8 cellular contexts compared by ENCODE assay signal in genomic region chr7:75866497-75867389, GRCh38. TPM values are rescaled to one million over a fixed set of nuclear protein-coding genes. Genes with fewer than 3 reads are reported as not detected.
DNase-seq lines count a peak whose midpoint lies in the region; ATAC-seq and TF ChIP-seq lines count a peak whose summit lies in the region.

No MANE protein-coding gene starts in this region.

- no peak overlapping the region for H3K4me2 ChIP-seq in parathyroid adenoma (ENCODE audit: low read length)

- no peaks in the 10 kb centered on the region for H3K36me3 Mint-ChIP-seq in activated naive CD8-positive, alpha-beta T cell treated with anti-CD3 and anti-CD28 coated beads for 36 hours
- no peaks in the 10 kb centered on the region for H3K36me3 Mint-ChIP-seq in glutamatergic neuron (ENCODE audit: unreplicated experiment)

- peak; percentile 67 for DNase-seq in ELF-1 (ENCODE audit: low read depth, low spot score)
- DNase-seq in LHCN-M2 (ENCODE audit: low read depth), result peak; percentile 72
- peak; percentile 71 for DNase-seq in RKO (ENCODE audit: low spot score)
- peak; percentile 31 for DNase-seq in activated naive CD8-positive, alpha-beta T cell treated with anti-CD3 and anti-CD28 coated beads for 36 hours
- DNase-seq in glutamatergic neuron, result peak; percentile 62
- no peak for DNase-seq in NCI-H1048 (lab: John Stamatoyannopoulos, UW)

- no peaks in the 10 kb centered on the region for H3K9me3 Mint-ChIP-seq in activated naive CD8-positive, alpha-beta T cell treated with anti-CD3 and anti-CD28 coated beads for 36 hours
- H3K9me3 Mint-ChIP-seq in glutamatergic neuron (ENCODE audit: unreplicated experiment), result peaks cover 4% of the 10 kb centered on the region

- peaks cover 10% of the 10 kb centered on the region for H3K4me1 ChIP-seq in parathyroid adenoma

- H3K36me3 ChIP-seq in parathyroid adenoma (ENCODE audit: control insufficient read depth, insufficient read depth, low read length), result no peaks in the 10 kb centered on the region

- H3K4me3 Mint-ChIP-seq in activated naive CD8-positive, alpha-beta T cell treated with anti-CD3 and anti-CD28 coated beads for 36 hours, result no peak overlapping the region
- H3K4me3 Mint-ChIP-seq in glutamatergic neuron (ENCODE audit: unreplicated experiment), result no peak overlapping the region

- no peak for ATAC-seq in GM19328 (IDR thresholded peaks at IDR 0.05; ENCODE audit: unreplicated experiment)

- H3K9ac ChIP-seq in parathyroid adenoma, result no peak overlapping the region

- H2AFZ ChIP-seq in parathyroid adenoma, result peak overlapping the region; percentile 72

- no peaks in the 10 kb centered on the region for H3K79me2 ChIP-seq in parathyroid adenoma

- peaks cover 24% of the 10 kb centered on the region for H3K27me3 Mint-ChIP-seq in activated naive CD8-positive, alpha-beta T cell treated with anti-CD3 and anti-CD28 coated beads for 36 hours
- H3K27me3 Mint-ChIP-seq in glutamatergic neuron (ENCODE audit: unreplicated experiment), result peaks cover 5% of the 10 kb centered on the region

- no peaks in the 10 kb centered on the region for H3K27me3 ChIP-seq in parathyroid adenoma (ENCODE audit: control insufficient read depth, insufficient read depth, low read length)

- TF ChIP-seq CTCF in glutamatergic neuron (IDR thresholded peaks at IDR 0.05; ENCODE audit: partially characterized antibody, unreplicated experiment), result peak; percentile 67
- peak; percentile 97 for TF ChIP-seq CTCF in parathyroid adenoma (IDR thresholded peaks at IDR 0.05)

- H3K4me1 Mint-ChIP-seq in activated naive CD8-positive, alpha-beta T cell treated with anti-CD3 and anti-CD28 coated beads for 36 hours, result peaks cover 23% of the 10 kb centered on the region
- peaks cover 1% of the 10 kb centered on the region for H3K4me1 Mint-ChIP-seq in glutamatergic neuron (ENCODE audit: low read depth, unreplicated experiment)

- H3K9me3 ChIP-seq in parathyroid adenoma (ENCODE audit: control insufficient read depth, low read length), result no peaks in the 10 kb centered on the region

- H3K27ac ChIP-seq in parathyroid adenoma, result peak overlapping the region; percentile 18

- H3K4me3 ChIP-seq in parathyroid adenoma (ENCODE audit: low read depth, low read length), result no peak overlapping the region

- no peak overlapping the region for H3K27ac Mint-ChIP-seq in activated naive CD8-positive, alpha-beta T cell treated with anti-CD3 and anti-CD28 coated beads for 36 hours
- H3K27ac Mint-ChIP-seq in glutamatergic neuron (ENCODE audit: unreplicated experiment), result no peak overlapping the region

RNA-seq across cellular contexts. Expression of gene RHBDD2, which starts 12.1 kb away (rescaled TPM):
- total RNA-seq in LHCN-M2 (2014; rRNA removed), result 90.6 and 91.0 TPM in 2 replicates
- 68.3 TPM for polyA plus RNA-seq in LHCN-M2 (2012)
- 10 to 100 TPM; 28.0 to 29.6 TPM for total RNA-seq in activated naive CD8-positive, alpha-beta T cell treated with anti-CD3 and anti-CD28 coated beads for 36 hours
- 85.6 TPM for total RNA-seq in glutamatergic neuron (ENCODE audit: unreplicated experiment)

RNA-seq across cellular contexts. Expression of gene POR, which starts 48.2 kb away (rescaled TPM):
- 97.7 and 122 TPM in 2 replicates for total RNA-seq in LHCN-M2 (2014; rRNA removed)
- 46.5 TPM for polyA plus RNA-seq in LHCN-M2 (2012)
- 10 to 100 TPM; 35.4 to 41.3 TPM for total RNA-seq in activated naive CD8-positive, alpha-beta T cell treated with anti-CD3 and anti-CD28 coated beads for 36 hours
- 119 TPM for total RNA-seq in glutamatergic neuron (ENCODE audit: unreplicated experiment)

RNA-seq across cellular contexts. Expression of gene CCL24, which starts 53.1 kb away (rescaled TPM):
- not detected in 2 replicates for total RNA-seq in LHCN-M2 (2014; rRNA removed)
- polyA plus RNA-seq in LHCN-M2 (2012), result not detected
- not detected for total RNA-seq in activated naive CD8-positive, alpha-beta T cell treated with anti-CD3 and anti-CD28 coated beads for 36 hours
- total RNA-seq in glutamatergic neuron (ENCODE audit: unreplicated experiment), result not detected
